Comparison of ENCODE assay signal across 27 cellular contexts in the genomic region with DNA sequence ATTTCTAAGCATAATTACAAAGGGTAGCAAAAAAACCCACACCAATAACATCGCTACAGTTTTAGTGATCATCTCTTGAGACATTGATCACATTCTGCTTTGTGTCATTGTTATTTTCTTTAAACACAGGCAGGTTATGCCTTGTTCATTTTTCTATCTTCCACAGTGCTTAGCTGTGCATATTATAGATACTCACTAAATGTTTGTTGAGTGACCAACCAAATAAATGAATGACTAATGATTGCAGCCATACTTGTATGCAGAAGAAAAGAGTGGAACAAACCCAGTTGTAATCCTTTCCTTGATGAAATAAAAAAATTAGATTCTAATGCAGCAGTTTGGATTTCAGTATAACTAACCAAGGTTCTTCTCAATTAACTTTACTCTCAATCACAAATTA.
"Had no signal": no experiment of that assay in that cellular context is flagged by ENCODE, and none has a peak within 500 bp of the region (broad histone marks: within the 10 kb centered on the region; RNA-seq: fewer than 3 reads in every experiment).

No MANE protein-coding gene starts in this region.

- DNase-seq: occipital lobe; ovary; posterior cingulate gyrus; psoas muscle; right cardiac atrium; right lobe of liver; sigmoid colon; small intestine; stimulated activated CD4-positive, alpha-beta T cell treated with anti-CD3 and anti-CD28 coated beads, Interleukin-15, amount 100 ng/mL, for 24 hours; stimulated activated CD4-positive, alpha-beta T cell treated with anti-CD3 and anti-CD28 coated beads, Interleukin-2, amount 100 ng/mL, for 24 hours; stimulated activated CD4-positive, alpha-beta T cell treated with anti-CD3 and anti-CD28 coated beads, Interleukin-2, amount 100 ng/mL, for 48 hours; stimulated activated CD4-positive, alpha-beta T cell treated with anti-CD3 and anti-CD28 coated beads, Interleukin-4, amount 100 ng/mL, for 24 hours; stimulated activated naive B cell treated with anti-CD40 and anti-IgM and Interleukin-4, amounts not matched to agents 10 μg/mL and 1 μg/mL and 100 μg/mL, for 72 hours; stimulated activated naive CD4-positive, alpha-beta T cell treated with Interleukin-2 at 50 U/mL for 16 hours; stomach; thyroid gland; upper lobe of left lung had no signal

- H3K4me1 ChIP-seq: neural progenitor cell, parathyroid adenoma, psoas muscle, right lobe of liver, sigmoid colon, stomach, thyroid gland, tibial nerve, upper lobe of left lung, vagina had no signal

- H3K27me3 ChIP-seq: neural progenitor cell, ovary, right lobe of liver, sigmoid colon, stomach, thyroid gland, tibial nerve, upper lobe of left lung, vagina had no signal

- FAIRE-seq: small intestine, urothelium cell line had no signal

- H3K4me3 Mint-ChIP-seq: nephron; neural progenitor cell; stimulated activated effector memory CD8-positive, alpha-beta T cell treated with anti-CD3 and anti-CD28 coated beads, Interleukin-12 subunit alpha, Interleukin-12 subunit beta, amount 100 ng/mL, for 72 hours; stimulated activated naive B cell treated with anti-CD40 and anti-IgM and Interleukin-4, amounts not matched to agents 10 μg/mL and 1 μg/mL and 100 μg/mL, for 72 hours; stimulated activated naive CD8-positive, alpha-beta T cell treated with anti-CD3 and anti-CD28 coated beads, Interleukin-15, Interleukin-2, amounts not matched to agents 100 ng/mL and 50 ng/mL, for 24 hours had no signal

- H3K4me2 ChIP-seq: neural progenitor cell had no signal

- H3K4me1 Mint-ChIP-seq: nephron; neural progenitor cell; stimulated activated effector memory CD8-positive, alpha-beta T cell treated with anti-CD3 and anti-CD28 coated beads, Interleukin-12 subunit alpha, Interleukin-12 subunit beta, amount 100 ng/mL, for 72 hours; stimulated activated naive B cell treated with anti-CD40 and anti-IgM and Interleukin-4, amounts not matched to agents 10 μg/mL and 1 μg/mL and 100 μg/mL, for 72 hours had no signal

- H2AFZ ChIP-seq: neural progenitor cell, parathyroid adenoma had no signal

- H3K27me3 Mint-ChIP-seq: progenitor cell of endocrine pancreas had no signal

- H3K27ac ChIP-seq: neural progenitor cell, ovary, parathyroid adenoma, psoas muscle, right lobe of liver, sigmoid colon, stomach, thoracic aorta, thyroid gland, tibial nerve, upper lobe of left lung, vagina had no signal

- ATAC-seq: psoas muscle; right cardiac atrium; right lobe of liver; stimulated activated effector memory CD8-positive, alpha-beta T cell treated with anti-CD3 and anti-CD28 coated beads, Interleukin-12 subunit alpha, Interleukin-12 subunit beta, amount 100 ng/mL, for 72 hours; stimulated activated naive B cell treated with anti-CD40 and anti-IgM and Interleukin-4, amounts not matched to agents 10 μg/mL and 1 μg/mL and 100 μg/mL, for 72 hours had no signal

- H3K27ac Mint-ChIP-seq: nephron; neural progenitor cell; progenitor cell of endocrine pancreas; stimulated activated effector memory CD8-positive, alpha-beta T cell treated with anti-CD3 and anti-CD28 coated beads, Interleukin-12 subunit alpha, Interleukin-12 subunit beta, amount 100 ng/mL, for 72 hours; stimulated activated naive B cell treated with anti-CD40 and anti-IgM and Interleukin-4, amounts not matched to agents 10 μg/mL and 1 μg/mL and 100 μg/mL, for 72 hours; stimulated activated naive CD8-positive, alpha-beta T cell treated with anti-CD3 and anti-CD28 coated beads, Interleukin-15, Interleukin-2, amounts not matched to agents 100 ng/mL and 50 ng/mL, for 24 hours had no signal

- H3K79me2 ChIP-seq: parathyroid adenoma had no signal

- H3K36me3 Mint-ChIP-seq: neural progenitor cell; stimulated activated effector memory CD8-positive, alpha-beta T cell treated with anti-CD3 and anti-CD28 coated beads, Interleukin-12 subunit alpha, Interleukin-12 subunit beta, amount 100 ng/mL, for 72 hours; stimulated activated naive B cell treated with anti-CD40 and anti-IgM and Interleukin-4, amounts not matched to agents 10 μg/mL and 1 μg/mL and 100 μg/mL, for 72 hours had no signal

- H3K9ac ChIP-seq: neural progenitor cell, parathyroid adenoma had no signal

- H3K9me3 Mint-ChIP-seq: stimulated activated naive CD8-positive, alpha-beta T cell treated with anti-CD3 and anti-CD28 coated beads, Interleukin-15, Interleukin-2, amounts not matched to agents 100 ng/mL and 50 ng/mL, for 24 hours had no signal

- H3K4me3 ChIP-seq: neural progenitor cell, ovary, psoas muscle, right lobe of liver, sigmoid colon, stomach, thoracic aorta, thyroid gland, tibial nerve, upper lobe of left lung, vagina had no signal

- H3K9me3 ChIP-seq: ovary, psoas muscle, right lobe of liver, stomach, thoracic aorta, thyroid gland, tibial nerve, upper lobe of left lung, vagina had no signal

- H3K36me3 ChIP-seq: neural progenitor cell, ovary, right lobe of liver, sigmoid colon, stomach, thoracic aorta, thyroid gland, tibial nerve, upper lobe of left lung, vagina had no signal
